1 cellular context compared by ENCODE assay signal in genomic region chr15:74955796-74956647, GRCh38.
TF ChIP-seq lines count a peak whose summit lies in the region.

No MANE protein-coding gene starts in this region.

TF ChIP-seq in H1, 55 proteins besides CTCF, POLR2A, EP300 and RAD21:
- peak in 1 of 2 experiments; percentile 3; a peak in 1 of 4 replicates for TF ChIP-seq HDAC2 (IDR thresholded peaks at IDR 0.05; ENCODE audit: borderline replicate concordance in 1 of 2, low read depth in 2 of 2, low read length in 2 of 2)
- TF ChIP-seq NANOG (IDR thresholded peaks at IDR 0.05; ENCODE audit: insufficient read depth, low read depth, low read length, poor library complexity, severe bottlenecking): no peak
- peak; percentile 72 for TF ChIP-seq BACH1 (IDR thresholded peaks at IDR 0.05; ENCODE audit: low read length)
- TF ChIP-seq, protein P1, sequence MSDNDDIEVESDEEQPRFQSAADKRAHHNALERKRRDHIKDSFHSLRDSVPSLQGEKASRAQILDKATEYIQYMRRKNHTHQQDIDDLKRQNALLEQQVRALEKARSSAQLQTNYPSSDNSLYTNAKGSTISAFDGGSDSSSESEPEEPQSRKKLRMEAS (IDR thresholded peaks at IDR 0.05): peak; percentile 99
- TF ChIP-seq SIN3A (conservative IDR thresholded peaks at IDR 0.05 in 1 of 2, IDR thresholded peaks at IDR 0.05 in 1 of 2; ENCODE audit: low read depth in 1 of 2, low read length in 2 of 2): 0 out of 4 replicates have a peak, but pooled peaks of 1 of the 2 experiments have one; percentile 8
- TF ChIP-seq KDM4A (IDR thresholded peaks at IDR 0.05; ENCODE audit: low read depth, low read length, severe bottlenecking): peak; percentile 98
- peak; percentile 72 for TF ChIP-seq ATF3 (IDR thresholded peaks at IDR 0.05; ENCODE audit: insufficient read depth, low read depth, low read length)
- peak; percentile 78; the same call in 1 of the 2 replicates for TF ChIP-seq PHF8 (conservative IDR thresholded peaks at IDR 0.05; ENCODE audit: low read depth, low read length)
- TF ChIP-seq ASH2L (IDR thresholded peaks at IDR 0.05; ENCODE audit: low read length): peak; percentile 69
- 0 out of 2 replicates have a peak, but pooled peaks have one; percentile 47 for TF ChIP-seq YY1 (IDR thresholded peaks at IDR 0.05; ENCODE audit: low read depth, low read length)
- 0 out of 2 replicates have a peak, but pooled peaks have one; percentile 18 for TF ChIP-seq KDM1A (IDR thresholded peaks at IDR 0.05; ENCODE audit: borderline replicate concordance, low read length)
- no peak for TF ChIP-seq RXRA (IDR thresholded peaks at IDR 0.05; ENCODE audit: insufficient read depth, low read depth, low read length)
- TF ChIP-seq E2F6 (IDR thresholded peaks at IDR 0.05): peak; percentile 98
- peak; percentile 48; the same call in 1 of the 2 replicates for TF ChIP-seq CHD2 (IDR thresholded peaks at IDR 0.05; ENCODE audit: low read length)
- peak; percentile 26; the same call in 1 of the 2 replicates for TF ChIP-seq TBP (IDR thresholded peaks at IDR 0.05; ENCODE audit: low read depth, low read length)
- TF ChIP-seq BCL11A (IDR thresholded peaks at IDR 0.05; ENCODE audit: low read depth in 2 of 2, low read length in 2 of 2): no peak
- peak; percentile 59 for TF ChIP-seq RNF2 (IDR thresholded peaks at IDR 0.05; ENCODE audit: borderline replicate concordance, low read depth, low read length, missing control alignments, poor library complexity, severe bottlenecking)
- TF ChIP-seq TAF7 (optimal IDR thresholded peaks at IDR 0.05; ENCODE audit: borderline replicate concordance, low read depth, low read length): no peak
- peak; percentile 62 for TF ChIP-seq CREB1 (IDR thresholded peaks at IDR 0.05)
- 0 out of 2 replicates have a peak, but pooled peaks have one; percentile 27 for TF ChIP-seq SP4 (IDR thresholded peaks at IDR 0.05; ENCODE audit: low read length)
- peak; percentile 13; the same call in 1 of the 2 replicates for TF ChIP-seq GABPA (IDR thresholded peaks at IDR 0.05; ENCODE audit: borderline replicate concordance, insufficient read depth, low read length)
- peak; percentile 61 for TF ChIP-seq EZH2 (IDR thresholded peaks at IDR 0.05; ENCODE audit: low read depth, low read length, severe bottlenecking)
- TF ChIP-seq, protein P2, sequence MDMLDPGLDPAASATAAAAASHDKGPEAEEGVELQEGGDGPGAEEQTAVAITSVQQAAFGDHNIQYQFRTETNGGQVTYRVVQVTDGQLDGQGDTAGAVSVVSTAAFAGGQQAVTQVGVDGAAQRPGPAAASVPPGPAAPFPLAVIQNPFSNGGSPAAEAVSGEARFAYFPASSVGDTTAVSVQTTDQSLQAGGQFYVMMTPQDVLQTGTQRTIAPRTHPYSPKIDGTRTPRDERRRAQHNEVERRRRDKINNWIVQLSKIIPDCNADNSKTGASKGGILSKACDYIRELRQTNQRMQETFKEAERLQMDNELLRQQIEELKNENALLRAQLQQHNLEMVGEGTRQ (IDR thresholded peaks at IDR 0.05; ENCODE audit: low read length): peak; percentile 80
- no peak for TF ChIP-seq RFX5 (IDR thresholded peaks at IDR 0.05; ENCODE audit: borderline replicate concordance, low read depth, low read length)
- no peak for TF ChIP-seq FOSL1 (IDR thresholded peaks at IDR 0.05; ENCODE audit: insufficient read depth, low read depth, low read length)
TF ChIP-seq in H1: peak in this region for 19.
